Comparison of ENCODE assay signal across 14 cellular contexts in genomic region chr6:127520061-127520460, GRCh38. TPM values are rescaled to one million over a fixed set of nuclear protein-coding genes. Genes with fewer than 3 reads are reported as not detected.
DNase-seq lines count a peak whose midpoint lies in the region; ATAC-seq and TF ChIP-seq lines count a peak whose summit lies in the region.
"Had no signal": no experiment of that assay in that cellular context is flagged by ENCODE, and none has a peak within 500 bp of the region (broad histone marks: within the 10 kb centered on the region; RNA-seq: fewer than 3 reads in every experiment).

No MANE protein-coding gene starts in this region.

- H4K20me1 ChIP-seq in H9 (ENCODE audit: control insufficient read depth, insufficient read depth, insufficient read length): no peaks in the 10 kb centered on the region

- TF ChIP-seq EP300 in transverse colon (IDR thresholded peaks at IDR 0.05; ENCODE audit: low read depth) (no peak), upper lobe of left lung (IDR thresholded peaks at IDR 0.05) (no peak)

- H3K9me3 Mint-ChIP-seq in CD4-positive, alpha-beta memory T cell: no peaks in the 10 kb centered on the region
- no peaks in the 10 kb centered on the region; a peak in 1 of 5 replicates for H3K9me3 Mint-ChIP-seq in H9
- H3K9me3 Mint-ChIP-seq in activated CD4-positive, alpha-beta memory T cell treated with anti-CD3 and anti-CD28 coated beads, Interleukin-2, amount 10 ng/mL, durations not matched to agents 7 days and 5 days: no peaks in the 10 kb centered on the region
- H3K9me3 Mint-ChIP-seq: stimulated activated naive CD8-positive, alpha-beta T cell treated with anti-CD3 and anti-CD28 coated beads, Interleukin-15, amount 100 ng/mL, for 72 hours had no signal

- H3K9ac ChIP-seq in H9 (ENCODE audit: extremely low read depth, insufficient read length, low read length) (no peak overlapping the region), iPS-18a (ENCODE audit: low read length) (peak overlapping the region; percentile 87)

- DNase-seq in CD4-positive, alpha-beta memory T cell: peak in 4 of 5 donors; percentile 5 to 13 (median 13)
- DNase-seq in H9: no peak
- no peak for DNase-seq in activated CD4-positive, alpha-beta memory T cell treated with anti-CD3 and anti-CD28 coated beads, Interleukin-2, amount 10 ng/mL, durations not matched to agents 7 days and 5 days
- DNase-seq in vagina (ENCODE audit: extremely low spot score in 2 of 2): no peak
- DNase-seq in transverse colon: no peak
- no peak for DNase-seq in upper lobe of left lung
- DNase-seq: activated gamma-delta T cell; GOT3; NCI-H2081; occipital lobe; stimulated activated CD4-positive, alpha-beta T cell treated with anti-CD3 and anti-CD28 coated beads, Interleukin-2, amount 100 ng/mL, for 24 hours; stimulated activated naive CD8-positive, alpha-beta T cell treated with anti-CD3 and anti-CD28 coated beads, Interleukin-15, amount 100 ng/mL, for 72 hours had no signal

- H2BK120ac ChIP-seq in H9 (ENCODE audit: low read depth, low read length, poor library complexity, severe bottlenecking): no peak overlapping the region

- no peak overlapping the region for H4K5ac ChIP-seq in H9 (ENCODE audit: insufficient read length, low read depth, low read length)

- H2BK20ac ChIP-seq in H9 (ENCODE audit: low read depth, low read length, poor library complexity, severe bottlenecking): no peak overlapping the region

- intact Hi-C loops in CD4-positive, alpha-beta memory T cell (cut with micrococcal nuclease): no loop called here
- intact Hi-C loops in vagina (cut with DNase I) (no loop called here), transverse colon (cut with DNase I; ENCODE audit: low total_unique reads) (loop anchor here (5.0 kb wide), 1 partner anchor 218 kb away; no protein-coding TSS in a partner anchor)

- no peak overlapping the region for H2BK15ac ChIP-seq in H9 (ENCODE audit: low read depth, low read length)

- no peak overlapping the region for H3K14ac ChIP-seq in H9 (ENCODE audit: insufficient read depth, low read length)

- no peak overlapping the region for H3K4ac ChIP-seq in H9 (ENCODE audit: low read depth, low read length)

- H3K36me3 Mint-ChIP-seq in CD4-positive, alpha-beta memory T cell: peaks cover 0 to 2% of the 10 kb centered on the region in 2 donors
- no peaks in the 10 kb centered on the region for H3K36me3 Mint-ChIP-seq in H9 (ENCODE audit: insufficient read depth in 1 of 3, low read depth in 3 of 3)
- H3K36me3 Mint-ChIP-seq in activated CD4-positive, alpha-beta memory T cell treated with anti-CD3 and anti-CD28 coated beads, Interleukin-2, amount 10 ng/mL, durations not matched to agents 7 days and 5 days (ENCODE audit: low read depth): peaks cover under 1% of the 10 kb centered on the region

- H3K9me3 ChIP-seq in CD4-positive, alpha-beta memory T cell (ENCODE audit: control insufficient read depth in 1 of 2, low read length in 2 of 2): no peaks in the 10 kb centered on the region
- H3K9me3 ChIP-seq in H9 (ENCODE audit: control insufficient read depth, low read depth, low read length) (no peaks in the 10 kb centered on the region), iPS-18a (ENCODE audit: control insufficient read depth, low read depth, low read length) (no peaks in the 10 kb centered on the region), vagina (no peaks in the 10 kb centered on the region), transverse colon (no peaks in the 10 kb centered on the region), upper lobe of left lung (no peaks in the 10 kb centered on the region)

- H2BK12ac ChIP-seq in H9 (ENCODE audit: insufficient read length, low read depth, low read length): no peak overlapping the region

- no peak overlapping the region for H3K18ac ChIP-seq in H9 (ENCODE audit: insufficient read length, low read depth, low read length)

- H3K4me1 Mint-ChIP-seq in CD4-positive, alpha-beta memory T cell: peaks cover 19 to 37% (median 26%) of the 10 kb centered on the region in 4 donors
- peaks cover 26 to 31% of the 10 kb centered on the region in 2 experiments for H3K4me1 Mint-ChIP-seq in H9
- H3K4me1 Mint-ChIP-seq in activated CD4-positive, alpha-beta memory T cell treated with anti-CD3 and anti-CD28 coated beads, Interleukin-2, amount 10 ng/mL, durations not matched to agents 7 days and 5 days: peaks cover 32% of the 10 kb centered on the region

- H3K27me3 ChIP-seq in CD4-positive, alpha-beta memory T cell (ENCODE audit: insufficient read depth, low read length): peaks cover 29% of the 10 kb centered on the region
- H3K27me3 ChIP-seq in H9 (ENCODE audit: insufficient read depth, low read length) (no peaks in the 10 kb centered on the region), iPS-18a (ENCODE audit: control insufficient read depth, insufficient read depth, low read length) (no peaks in the 10 kb centered on the region), vagina (no peaks in the 10 kb centered on the region), transverse colon (peaks cover 74% of the 10 kb centered on the region), upper lobe of left lung (peaks cover 0 to 32% (median 15%) of the 10 kb centered on the region in 4 donors)

- H3K23ac ChIP-seq in H9 (ENCODE audit: insufficient read length, low read depth, low read length): no peak overlapping the region

- CTCF ChIA-PET in CD4-positive, alpha-beta memory T cell (lab: Charles Lee; ENCODE audit: partially characterized antibody): interaction anchor here (0.9 to 6.6 kb wide), 2 partner anchors 12 to 44 kb away, joined by 3 to 49 read pairs; no protein-coding TSS in a partner anchor
- CTCF ChIA-PET in activated CD4-positive, alpha-beta memory T cell treated with anti-CD3 and anti-CD28 coated beads, Interleukin-2, amount 10 ng/mL, durations not matched to agents 7 days and 5 days (lab: Charles Lee): interaction anchor here (0.7 to 8.8 kb wide), 6 partner anchors 9 to 254 kb away, joined by 3 to 128 read pairs (median 19); partner anchors contain the start of gene RNF146

- peaks cover 30% of the 10 kb centered on the region for H3K4me1 ChIP-seq in CD4-positive, alpha-beta memory T cell (ENCODE audit: insufficient read depth, low read length)
- no peaks in the 10 kb centered on the region for H3K4me1 ChIP-seq in H9 (ENCODE audit: insufficient read depth, low read length)
- H3K4me1 ChIP-seq in iPS-18a (ENCODE audit: control insufficient read depth, low read depth, low read length): peaks cover 18% of the 10 kb centered on the region
- H3K4me1 ChIP-seq in vagina: peaks cover 24% of the 10 kb centered on the region
- H3K4me1 ChIP-seq in transverse colon: peaks cover 5 to 31% (median 17%) of the 10 kb centered on the region in 4 donors
- H3K4me1 ChIP-seq in upper lobe of left lung: peaks cover 18 to 33% (median 25%) of the 10 kb centered on the region in 4 donors

- no peaks in the 10 kb centered on the region for H3K79me2 ChIP-seq in H9 (ENCODE audit: insufficient read depth, low read length)

- no peak overlapping the region for H4K8ac ChIP-seq in H9 (replicated peaks; ENCODE audit: insufficient read length, low read depth, low read length)

- no peak overlapping the region for H3T11ph ChIP-seq in H9 (ENCODE audit: low read length)

- no peak overlapping the region for H3K27ac ChIP-seq in CD4-positive, alpha-beta memory T cell (ENCODE audit: low read depth, low read length)
- no peak overlapping the region for H3K27ac ChIP-seq in H9 (ENCODE audit: insufficient read length, low read depth, low read length)
- no peak overlapping the region for H3K27ac ChIP-seq in iPS-18a (ENCODE audit: low read length)
- H3K27ac ChIP-seq in vagina: no peak overlapping the region
- H3K27ac ChIP-seq in transverse colon: no peak overlapping the region
- no peak overlapping the region for H3K27ac ChIP-seq in upper lobe of left lung

- H3K27ac Mint-ChIP-seq in CD4-positive, alpha-beta memory T cell: no peak overlapping the region
- H3K27ac Mint-ChIP-seq in H9: no peak overlapping the region
- no peak overlapping the region for H3K27ac Mint-ChIP-seq in activated CD4-positive, alpha-beta memory T cell treated with anti-CD3 and anti-CD28 coated beads, Interleukin-2, amount 10 ng/mL, durations not matched to agents 7 days and 5 days
- H3K27ac Mint-ChIP-seq: stimulated activated naive CD8-positive, alpha-beta T cell treated with anti-CD3 and anti-CD28 coated beads, Interleukin-15, amount 100 ng/mL, for 72 hours had no signal

- POLR2A ChIA-PET in CD4-positive, alpha-beta memory T cell (lab: Charles Lee; ENCODE audit: partially characterized antibody): no interaction called here
- POLR2A ChIA-PET in activated CD4-positive, alpha-beta memory T cell treated with anti-CD3 and anti-CD28 coated beads, Interleukin-2, amount 10 ng/mL, durations not matched to agents 7 days and 5 days (lab: Charles Lee): interaction anchor here (0.6 to 1.1 kb wide), 2 partner anchors 14 to 489 kb away, joined by 3 read pairs; no protein-coding TSS in a partner anchor

- ATAC-seq in GM19328 (IDR thresholded peaks at IDR 0.05; ENCODE audit: unreplicated experiment) (no peak), upper lobe of left lung (ENCODE audit: low FRiP score in 2 of 2) (no peak)
- ATAC-seq: stimulated activated naive CD8-positive, alpha-beta T cell treated with anti-CD3 and anti-CD28 coated beads, Interleukin-15, amount 100 ng/mL, for 72 hours had no signal

- H3K79me1 ChIP-seq in H9 (ENCODE audit: insufficient read depth, low read depth, low read length, poor library complexity, severe bottlenecking): no peaks in the 10 kb centered on the region

- H3K4me3 ChIP-seq in CD4-positive, alpha-beta memory T cell (ENCODE audit: low read length in 2 of 2): no peak overlapping the region
- H3K4me3 ChIP-seq in iPS-18a (ENCODE audit: low read length) (peak overlapping the region; percentile 91), vagina (no peak overlapping the region), transverse colon (no peak overlapping the region), upper lobe of left lung (no peak overlapping the region)

- peak overlapping the region in 2 of 8 donors; percentile 16 to 32 for H3K4me3 Mint-ChIP-seq in CD4-positive, alpha-beta memory T cell
- H3K4me3 Mint-ChIP-seq in H9: peak overlapping the region; percentile 81 to 95
- H3K4me3 Mint-ChIP-seq in activated CD4-positive, alpha-beta memory T cell treated with anti-CD3 and anti-CD28 coated beads, Interleukin-2, amount 10 ng/mL, durations not matched to agents 7 days and 5 days: peak overlapping the region; percentile 28

- WGBS in H9 (ENCODE audit: extremely low coverage, insufficient read length, low lambda C conversion rate): no CpG with 5 or more reads among the region's 2 CpGs
- 10 to 18% methylated on average over 2 of the region's 2 CpGs for WGBS in transverse colon (ENCODE audit: low coverage in 1 of 2), 2 donors
- 20 to 31% methylated on average over 2 of the region's 2 CpGs for WGBS in upper lobe of left lung, 2 donors

- no peak overlapping the region for H2BK5ac ChIP-seq in H9 (ENCODE audit: insufficient read length, low read length)

- in situ Hi-C loops in transverse colon (cut with MboI; ENCODE audit: low pct_ligation_motif_present in 1 of 4, low pct_unique_long_range_greater_than_20kb in 1 of 4, low sequenced_read_pairs in 3 of 4): no loop called here

- TF ChIP-seq CTCF in H9 (conservative IDR thresholded peaks at IDR 0.05): no peak
- no peak for TF ChIP-seq CTCF in vagina (IDR thresholded peaks at IDR 0.05)
- no peak for TF ChIP-seq CTCF in transverse colon (IDR thresholded peaks at IDR 0.05)
- no peak for TF ChIP-seq CTCF in upper lobe of left lung (IDR thresholded peaks at IDR 0.05)

- peak overlapping the region; percentile 98 for H3K4me2 ChIP-seq in H9 (ENCODE audit: insufficient read depth, insufficient read length, low read length)

- peaks cover 28% of the 10 kb centered on the region for H3K23me2 ChIP-seq in H9 (ENCODE audit: insufficient read length, low read depth, low read length, poor library complexity, severe bottlenecking)

- TF ChIP-seq POLR2A in vagina (IDR thresholded peaks at IDR 0.05) (no peak), transverse colon (IDR thresholded peaks at IDR 0.05) (no peak), upper lobe of left lung (IDR thresholded peaks at IDR 0.05) (no peak)

- no peak overlapping the region for H2AK5ac ChIP-seq in H9 (ENCODE audit: insufficient read length, low read length)

- no peak overlapping the region for H2AFZ ChIP-seq in H9 (ENCODE audit: low read length)

- H3K56ac ChIP-seq in H9 (ENCODE audit: insufficient read length, low read depth, low read length): no peak overlapping the region

- H4K91ac ChIP-seq in H9 (ENCODE audit: insufficient read length, low read depth, low read length): no peak overlapping the region

- no peaks in the 10 kb centered on the region for H3K36me3 ChIP-seq in CD4-positive, alpha-beta memory T cell (ENCODE audit: insufficient read depth, low read length)
- H3K36me3 ChIP-seq in iPS-18a (ENCODE audit: control insufficient read depth, low read depth, low read length) (no peaks in the 10 kb centered on the region), vagina (no peaks in the 10 kb centered on the region), transverse colon (no peaks in the 10 kb centered on the region), upper lobe of left lung (no peaks in the 10 kb centered on the region)

- peaks cover 23 to 42% of the 10 kb centered on the region in 2 donors for H3K27me3 Mint-ChIP-seq in CD4-positive, alpha-beta memory T cell
- peaks cover 18% of the 10 kb centered on the region for H3K27me3 Mint-ChIP-seq in H9 (ENCODE audit: low read depth)
- H3K27me3 Mint-ChIP-seq in activated CD4-positive, alpha-beta memory T cell treated with anti-CD3 and anti-CD28 coated beads, Interleukin-2, amount 10 ng/mL, durations not matched to agents 7 days and 5 days: peaks cover 19% of the 10 kb centered on the region

RNA-seq across cellular contexts. Expression of gene C6orf58, which starts 56.9 kb away (rescaled TPM):
- total RNA-seq in CD4-positive, alpha-beta memory T cell: not detected
- under 1 TPM in 1 of 2 donors, not detected in 1; 0.31 TPM for polyA plus RNA-seq in CD4-positive, alpha-beta memory T cell
- total RNA-seq in H9 (2021) (not detected in 2 replicates), vagina (not detected), transverse colon (not detected), upper lobe of left lung (not detected)
- total RNA-seq in activated CD4-positive, alpha-beta memory T cell treated with anti-CD3 and anti-CD28 coated beads, Interleukin-2, amount 10 ng/mL, durations not matched to agents 7 days and 5 days: not detected

Comparison
In these comparisons a context has a peak if more than half of its experiments do, and no peak if none do; other contexts are left out.
1. DNase-seq: peak in CD4-positive, alpha-beta memory T cell (4 of 5); none in H9 (single experiment), activated CD4-positive, alpha-beta memory T cell treated with anti-CD3 and anti-CD28 coated beads, Interleukin-2, amount 10 ng/mL, durations not matched to agents 7 days and 5 days (single experiment), vagina (0 of 2), transverse colon (single experiment) and upper lobe of left lung (0 of 2).